8 cellular contexts compared by ENCODE assay signal in genomic region chr4:101597204-101597603, GRCh38.
DNase-seq lines count a peak whose midpoint lies in the region; ATAC-seq and TF ChIP-seq lines count a peak whose summit lies in the region.

No MANE protein-coding gene starts in this region.

- H3K4me3 ChIP-seq in KMS-11 (IDR thresholded peaks at IDR 0.05; ENCODE audit: insufficient read depth, low read depth, low read length) = no peak overlapping the region
- no peak overlapping the region for H3K4me3 ChIP-seq in cardiac fibroblast (replicated peaks in 1 of 2; ENCODE audit: low read depth in 2 of 2, low read length in 2 of 2)

- ATAC-seq in GM18867 (IDR thresholded peaks at IDR 0.05; ENCODE audit: unreplicated experiment) (peak; percentile 76), HG02571 (IDR thresholded peaks at IDR 0.05; ENCODE audit: unreplicated experiment) (no peak)

- no peaks in the 10 kb centered on the region for H3K27me3 ChIP-seq in KMS-11 (ENCODE audit: insufficient read depth, low read depth)

- TF ChIP-seq CTCF in KMS-11 (conservative IDR thresholded peaks at IDR 0.05; ENCODE audit: low read depth, low read length) (peak; percentile 75), cardiac fibroblast (IDR thresholded peaks at IDR 0.05; ENCODE audit: low read depth, low read length) (peak; percentile 30)

- DNase-seq in AML-193 (lab: John Stamatoyannopoulos, UW) (peak; percentile 11 to 27), cardiac fibroblast (ENCODE audit: low read depth in 2 of 2) (peak in 1 of 2 donors; percentile 5), NCI-H1092 treated with DMSO at 0.1 percent for 48 hours (lab: John Stamatoyannopoulos, UW) (no peak), DMS79 (lab: John Stamatoyannopoulos, UW) (no peak)
- no peak for DNase-seq in activated CD4-positive, CD25-positive, alpha-beta regulatory T cell treated with anti-CD3 and anti-CD28 coated beads, Interleukin-2, amount 50 U/mL, for 72 hours

- H2AFZ ChIP-seq in KMS-11 (ENCODE audit: low read depth) = no peak overlapping the region

- no peaks in the 10 kb centered on the region for H4K20me1 ChIP-seq in KMS-11 (ENCODE audit: insufficient read depth)

- H3K4me1 ChIP-seq in KMS-11 (ENCODE audit: low read depth, poor library complexity, severe bottlenecking) = peaks cover 6% of the 10 kb centered on the region

- H3K79me2 ChIP-seq in KMS-11 (ENCODE audit: insufficient read depth, low read depth) = no peaks in the 10 kb centered on the region

- H3K27ac ChIP-seq in KMS-11 = no peak overlapping the region

- H3K4me2 ChIP-seq in KMS-11 = no peak overlapping the region

- H3K9ac ChIP-seq in KMS-11 = no peak overlapping the region

- no peaks in the 10 kb centered on the region for H3K36me3 ChIP-seq in KMS-11 (ENCODE audit: insufficient read depth)

Comparison
In these comparisons a context has a peak if more than half of its experiments do, and no peak if none do; other contexts are left out.
1. DNase-seq: peak in AML-193 (2 of 2); none in activated CD4-positive, CD25-positive, alpha-beta regulatory T cell treated with anti-CD3 and anti-CD28 coated beads, Interleukin-2, amount 50 U/mL, for 72 hours (single experiment), NCI-H1092 treated with DMSO at 0.1 percent for 48 hours (single experiment) and DMS79 (single experiment).